In genomic region chr14:51335521-51335920, GRCh38 we compare ENCODE assay signal across 18 cellular contexts.
A peak's percentile ranks its signal among the peaks of the same experiment; 100 is the strongest.
DNase-seq lines count a peak whose midpoint lies in the region; ATAC-seq and TF ChIP-seq lines count a peak whose summit lies in the region.
"Had no signal": no experiment of that assay in that cellular context is flagged by ENCODE, and none has a peak within 500 bp of the region (broad histone marks: within the 10 kb centered on the region; RNA-seq: fewer than 3 reads in every experiment).

No MANE protein-coding gene starts in this region.

- H3K27ac ChIP-seq in mammary epithelial cell (ENCODE audit: insufficient read depth, low read depth, low read length), result no peak overlapping the region
- H3K27ac ChIP-seq in gastrocnemius medialis, result peak overlapping the region in 1 of 4 donors; percentile 7
- H3K27ac ChIP-seq: A549 had no signal

- H3K36me3 ChIP-seq in mammary epithelial cell (ENCODE audit: insufficient read depth, low read length) (no peaks in the 10 kb centered on the region), gastrocnemius medialis (no peaks in the 10 kb centered on the region)
- H3K36me3 ChIP-seq: prostate gland had no signal

- H2AFZ ChIP-seq in mammary epithelial cell (ENCODE audit: low read depth, low read length), result peak overlapping the region; percentile 8

- H3K4me3 Mint-ChIP-seq in stimulated activated naive B cell treated with anti-CD40 and anti-IgM and Interleukin-4, amounts not matched to agents 10 μg/mL and 1 μg/mL and 100 μg/mL, for 72 hours, result no peak overlapping the region
- H3K4me3 Mint-ChIP-seq: activated naive CD8-positive, alpha-beta T cell treated with anti-CD3 and anti-CD28 coated beads for 36 hours; T-helper 1 cell treated with Interleukin-12 subunit alpha and Interleukin-12 subunit beta and Interleukin-4 antibody, amounts not matched to agents 30 μg/mL and 1 μg/mL, for 36 hours had no signal

- H3K27me3 ChIP-seq in mammary epithelial cell (ENCODE audit: insufficient read depth, low read length), result no peaks in the 10 kb centered on the region
- H3K27me3 ChIP-seq in gastrocnemius medialis, result no peaks in the 10 kb centered on the region

- intact Hi-C loops in mammary epithelial cell (cut with micrococcal nuclease), result no loop called here
- intact Hi-C loops in gastrocnemius medialis (cut with DNase I; ENCODE audit: low total_unique reads), result no loop called here

- no peak for TF ChIP-seq CTCF in AG10803 (conservative IDR thresholded peaks at IDR 0.05; ENCODE audit: low read length)
- TF ChIP-seq CTCF in mammary epithelial cell (conservative IDR thresholded peaks at IDR 0.05 in 1 of 2, IDR thresholded peaks at IDR 0.05 in 1 of 2; ENCODE audit: extremely low read depth in 1 of 2, insufficient read depth in 1 of 2, low read depth in 1 of 2, low read length in 2 of 2), result no peak
- TF ChIP-seq CTCF in gastrocnemius medialis (IDR thresholded peaks at IDR 0.05 in 4 of 5, conservative IDR thresholded peaks at IDR 0.05 in 1 of 5), result no peak
- no peak for TF ChIP-seq CTCF in GM13977 (IDR thresholded peaks at IDR 0.05; ENCODE audit: extremely low read depth, insufficient read depth, missing control alignments)

- H3K9me3 ChIP-seq in mammary epithelial cell (replicated peaks; ENCODE audit: insufficient read depth, low read length), result no peaks in the 10 kb centered on the region
- no peaks in the 10 kb centered on the region for H3K9me3 ChIP-seq in gastrocnemius medialis
- H3K9me3 ChIP-seq: A549, prostate gland had no signal

- no TSS peak for BruUV-seq in mammary epithelial cell (replicated peaks; lab: Mats Ljungman, UMichigan)

- H3K9me3 Mint-ChIP-seq in stimulated activated naive B cell treated with anti-CD40 and anti-IgM and Interleukin-4, amounts not matched to agents 10 μg/mL and 1 μg/mL and 100 μg/mL, for 72 hours, result no peaks in the 10 kb centered on the region
- H3K9me3 Mint-ChIP-seq: activated naive CD8-positive, alpha-beta T cell treated with anti-CD3 and anti-CD28 coated beads for 36 hours; T-helper 1 cell treated with Interleukin-12 subunit alpha and Interleukin-12 subunit beta and Interleukin-4 antibody, amounts not matched to agents 30 μg/mL and 1 μg/mL, for 36 hours had no signal

- no peak overlapping the region for H3K4me2 ChIP-seq in mammary epithelial cell (ENCODE audit: insufficient read depth, low read depth, low read length)
- H3K4me2 ChIP-seq: A549 had no signal

- no peak overlapping the region for H3K27ac Mint-ChIP-seq in stimulated activated naive B cell treated with anti-CD40 and anti-IgM and Interleukin-4, amounts not matched to agents 10 μg/mL and 1 μg/mL and 100 μg/mL, for 72 hours
- H3K27ac Mint-ChIP-seq: activated naive CD8-positive, alpha-beta T cell treated with anti-CD3 and anti-CD28 coated beads for 36 hours; T-helper 1 cell treated with Interleukin-12 subunit alpha and Interleukin-12 subunit beta and Interleukin-4 antibody, amounts not matched to agents 30 μg/mL and 1 μg/mL, for 36 hours had no signal

- in situ Hi-C loops in mammary epithelial cell (cut with MboI; ENCODE audit: low sequenced_read_pairs in 2 of 2), result no loop called here
- in situ Hi-C loops in gastrocnemius medialis (cut with MboI; ENCODE audit: low sequenced_read_pairs in 4 of 4), result no loop called here
- in situ Hi-C loops in GM13977 (cut with MboI; ENCODE audit: low pct_unique_long_range_greater_than_20kb, low sequenced_read_pairs, unreplicated experiment), result no loop called here

- H3K9ac ChIP-seq in mammary epithelial cell (ENCODE audit: insufficient read depth, low read length), result no peak overlapping the region

- H3K4me1 Mint-ChIP-seq in stimulated activated naive B cell treated with anti-CD40 and anti-IgM and Interleukin-4, amounts not matched to agents 10 μg/mL and 1 μg/mL and 100 μg/mL, for 72 hours, result peaks cover 2 to 6% of the 10 kb centered on the region in 2 donors
- H3K4me1 Mint-ChIP-seq: activated naive CD8-positive, alpha-beta T cell treated with anti-CD3 and anti-CD28 coated beads for 36 hours had no signal

- CTCF ChIA-PET in mammary epithelial cell (lab: Charles Lee; ENCODE audit: low non-redundant PET), result no interaction called here

- 6% methylated on average over 2 of the region's 2 CpGs for WGBS in mammary epithelial cell (ENCODE audit: low coverage, missing lambda C conversion rate)

- no peaks in the 10 kb centered on the region for H3K36me3 Mint-ChIP-seq in stimulated activated naive B cell treated with anti-CD40 and anti-IgM and Interleukin-4, amounts not matched to agents 10 μg/mL and 1 μg/mL and 100 μg/mL, for 72 hours
- H3K36me3 Mint-ChIP-seq: activated naive CD8-positive, alpha-beta T cell treated with anti-CD3 and anti-CD28 coated beads for 36 hours had no signal

- no peaks in the 10 kb centered on the region for H3K79me2 ChIP-seq in mammary epithelial cell (ENCODE audit: insufficient read depth, low read length)

- H3K4me3 ChIP-seq in AG10803 (ENCODE audit: low read length) (no peak overlapping the region), mammary epithelial cell (replicated peaks in 1 of 3; ENCODE audit: insufficient read depth in 1 of 3, low read depth in 2 of 3, low read length in 3 of 3) (no peak overlapping the region), gastrocnemius medialis (no peak overlapping the region)
- H3K4me3 ChIP-seq: A549, K562, prostate gland had no signal

- no peak for TF ChIP-seq POLR2A in gastrocnemius medialis (IDR thresholded peaks at IDR 0.05)

- no peaks in the 10 kb centered on the region for H4K20me1 ChIP-seq in mammary epithelial cell (ENCODE audit: insufficient read depth, low read length)

- H3K27me3 Mint-ChIP-seq in stimulated activated naive B cell treated with anti-CD40 and anti-IgM and Interleukin-4, amounts not matched to agents 10 μg/mL and 1 μg/mL and 100 μg/mL, for 72 hours, result peaks cover 11 to 15% of the 10 kb centered on the region in 2 donors

- DNase-seq in AG10803 (ENCODE audit: low read depth), result peak; percentile 89
- no peak for DNase-seq in mammary epithelial cell
- DNase-seq in iris pigment epithelial cell (ENCODE audit: low read depth), result peak; percentile 40
- DNase-seq in gastrocnemius medialis, result peak; percentile 27 to 58
- DNase-seq in stimulated activated naive B cell treated with anti-CD40 and anti-IgM and Interleukin-4, amounts not matched to agents 10 μg/mL and 1 μg/mL and 100 μg/mL, for 72 hours, result no peak
- no peak for DNase-seq in GM13977 (ENCODE audit: low spot score)
- no peak for DNase-seq in activated CD4-positive, alpha-beta T cell treated with anti-CD3 and anti-CD28 coated beads, Interleukin-2, amount 50 U/mL, for 4 hours
- no peak for DNase-seq in dermis blood vessel endothelial cell
- DNase-seq: activated CD4-positive, alpha-beta T cell treated with anti-CD3 and anti-CD28 coated beads for 1 hour; activated naive CD8-positive, alpha-beta T cell treated with anti-CD3 and anti-CD28 coated beads for 36 hours; activated T-cell treated with anti-CD3 and anti-CD28 coated beads for 4 hours; NCI-H1417; NCI-H510A; stimulated activated CD4-positive, alpha-beta T cell treated with anti-CD3 and anti-CD28 coated beads, Interleukin-2, amount 100 ng/mL, for 48 hours had no signal

- ATAC-seq in gastrocnemius medialis, result peak; percentile 64 to 66
- no peak for ATAC-seq in stimulated activated naive B cell treated with anti-CD40 and anti-IgM and Interleukin-4, amounts not matched to agents 10 μg/mL and 1 μg/mL and 100 μg/mL, for 72 hours (replicated peaks)
- ATAC-seq: A549, K562 had no signal

- dilution Hi-C loops in mammary epithelial cell (cut with HindIII; ENCODE audit: low sequenced_read_pairs), result no loop called here

- H3K4me1 ChIP-seq in mammary epithelial cell (ENCODE audit: insufficient read depth, low read length) (peaks cover 51% of the 10 kb centered on the region), gastrocnemius medialis (peaks cover 4 to 19% of the 10 kb centered on the region in 2 donors)
- H3K4me1 ChIP-seq: A549, prostate gland had no signal

Comparison
In these comparisons a context has a peak if more than half of its experiments do, and no peak if none do; other contexts are left out.
1. DNase-seq: peak in AG10803 (single experiment), iris pigment epithelial cell (single experiment) and gastrocnemius medialis (2 of 2); none in mammary epithelial cell (single experiment), stimulated activated naive B cell treated with anti-CD40 and anti-IgM and Interleukin-4, amounts not matched to agents 10 μg/mL and 1 μg/mL and 100 μg/mL, for 72 hours (single experiment), GM13977 (single experiment), activated CD4-positive, alpha-beta T cell treated with anti-CD3 and anti-CD28 coated beads, Interleukin-2, amount 50 U/mL, for 4 hours (0 of 2) and dermis blood vessel endothelial cell (single experiment).
2. ATAC-seq: peak in gastrocnemius medialis (2 of 2); none in stimulated activated naive B cell treated with anti-CD40 and anti-IgM and Interleukin-4, amounts not matched to agents 10 μg/mL and 1 μg/mL and 100 μg/mL, for 72 hours (0 of 2).